In genomic region chr5:109884676-109885075, GRCh38 we compare ENCODE assay signal across 32 cellular contexts.
"Had no signal": no experiment of that assay in that cellular context is flagged by ENCODE, and none has a peak within 500 bp of the region (broad histone marks: within the 10 kb centered on the region; RNA-seq: fewer than 3 reads in every experiment).

No MANE protein-coding gene starts in this region.

- H3K9me3 ChIP-seq: adrenal gland, body of pancreas, breast epithelium had no signal

- FAIRE-seq: astrocyte, TTC549 had no signal

- H3K36me3 ChIP-seq: adrenal gland, brain microvascular endothelial cell, breast epithelium had no signal

- H3K27ac ChIP-seq: adrenal gland, body of pancreas, brain microvascular endothelial cell, breast epithelium, VCaP had no signal

- H3K4me1 ChIP-seq: adrenal gland, body of pancreas, breast epithelium had no signal

- H3K27me3 ChIP-seq: adrenal gland, body of pancreas, brain microvascular endothelial cell, breast epithelium had no signal

- H3K4me3 ChIP-seq: adrenal gland, body of pancreas, breast epithelium had no signal

- ATAC-seq: activated CD8-positive, alpha-beta T cell treated with anti-CD3 and anti-CD28 coated beads for 36 hours; activated naive CD4-positive, alpha-beta T cell treated with anti-CD3 and anti-CD28 coated beads, Interleukin-2, amount 50 U/mL, for 72 hours; activated T-cell treated with anti-CD3 and anti-CD28 coated beads, Interleukin-2, amount 50 U/mL, for 4 hours; activated T-cell treated with anti-CD3 and anti-CD28 coated beads, Interleukin-2, amount 50 U/mL, for 72 hours; activated T-helper 17 cell treated with anti-CD3 and anti-CD28 coated beads, Interleukin-2, amount 50 U/mL, for 72 hours; body of pancreas had no signal

- DNase-seq: activated B cell treated with CpG ODN at 0.5 μM for 24 hours; activated CD4-positive, alpha-beta memory T cell treated with anti-CD3 and anti-CD28 coated beads for 36 hours; activated CD4-positive, alpha-beta T cell treated with anti-CD3 and anti-CD28 coated beads for 4 hours; activated CD4-positive, alpha-beta T cell treated with anti-CD3 and anti-CD28 coated beads, Interleukin-2, amount 10 ng/mL, durations not matched to agents 24 days and 14 days; activated CD4-positive, alpha-beta T cell treated with anti-CD3 and anti-CD28 coated beads, Interleukin-2, amount 50 U/mL, for 1 hour; activated CD4-positive, alpha-beta T cell treated with anti-CD3 and anti-CD28 coated beads, Interleukin-2, amount 50 U/mL, for 4 hours; activated CD4-positive, CD25-positive, alpha-beta regulatory T cell treated with anti-CD3 and anti-CD28 coated beads, Interleukin-2, amount 50 U/mL, for 72 hours; activated CD8-positive, alpha-beta memory T cell treated with anti-CD3 and anti-CD28 coated beads, Interleukin-2, amount 50 U/mL, for 4 hours; activated CD8-positive, alpha-beta T cell treated with anti-CD3 and anti-CD28 coated beads for 36 hours; activated effector memory CD4-positive, alpha-beta T cell treated with anti-CD3 and anti-CD28 coated beads, Interleukin-2, amount 50 U/mL, for 16 hours; activated naive CD4-positive, alpha-beta T cell; activated naive CD4-positive, alpha-beta T cell treated with anti-CD3 and anti-CD28 coated beads for 36 hours; activated naive CD4-positive, alpha-beta T cell treated with anti-CD3 and anti-CD28 coated beads, Interleukin-2, amount 50 U/mL, for 16 hours; activated naive CD8-positive, alpha-beta T cell treated with anti-CD3 and anti-CD28 coated beads for 36 hours; activated T-cell treated with anti-CD3 and anti-CD28 coated beads for 4 hours; activated T-cell treated with anti-CD3 and anti-CD28 coated beads, Interleukin-2, amount 50 U/mL, for 1 hour; activated T-cell treated with anti-CD3 and anti-CD28 coated beads, Interleukin-2, amount 50 U/mL, for 4 hours; activated T-cell treated with anti-CD3 and anti-CD28 coated beads, Interleukin-2, amount 50 U/mL, for 72 hours; adrenal gland; amniotic stem cell; body of pancreas; brain microvascular endothelial cell; central memory CD4-positive, alpha-beta T cell; T-helper 1 cell; T-helper 2 cell; T-helper 9 cell had no signal
